ENCODE assay signal across 1 cellular context in the genomic region with DNA sequence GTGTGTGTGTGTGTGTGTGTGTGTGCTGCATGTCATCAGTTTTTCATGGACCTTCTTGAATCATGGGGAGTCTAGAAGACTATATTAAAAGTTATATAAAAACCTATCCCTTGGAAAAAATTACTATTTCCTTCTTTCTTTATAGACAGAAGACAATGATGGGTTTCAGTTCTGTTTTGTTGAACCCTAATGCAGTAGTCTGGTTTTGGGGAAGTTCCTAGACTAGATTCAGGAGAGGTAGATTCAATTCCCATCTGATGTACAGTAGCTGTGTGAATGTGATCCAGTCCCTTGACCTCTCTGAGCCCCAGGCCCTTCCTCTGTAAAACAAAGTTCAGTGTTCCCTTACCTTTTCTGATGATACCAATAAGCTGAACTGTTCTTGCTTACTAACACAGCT.
A peak's percentile ranks its signal among the peaks of the same experiment; 100 is the strongest.
TF ChIP-seq lines count a peak whose summit lies in the region.

No MANE protein-coding gene starts in this region.

TF ChIP-seq in GM12878, 131 proteins besides CTCF, POLR2A, EP300 and RAD21 (continued from another document):
- TF ChIP-seq, protein P1, sequence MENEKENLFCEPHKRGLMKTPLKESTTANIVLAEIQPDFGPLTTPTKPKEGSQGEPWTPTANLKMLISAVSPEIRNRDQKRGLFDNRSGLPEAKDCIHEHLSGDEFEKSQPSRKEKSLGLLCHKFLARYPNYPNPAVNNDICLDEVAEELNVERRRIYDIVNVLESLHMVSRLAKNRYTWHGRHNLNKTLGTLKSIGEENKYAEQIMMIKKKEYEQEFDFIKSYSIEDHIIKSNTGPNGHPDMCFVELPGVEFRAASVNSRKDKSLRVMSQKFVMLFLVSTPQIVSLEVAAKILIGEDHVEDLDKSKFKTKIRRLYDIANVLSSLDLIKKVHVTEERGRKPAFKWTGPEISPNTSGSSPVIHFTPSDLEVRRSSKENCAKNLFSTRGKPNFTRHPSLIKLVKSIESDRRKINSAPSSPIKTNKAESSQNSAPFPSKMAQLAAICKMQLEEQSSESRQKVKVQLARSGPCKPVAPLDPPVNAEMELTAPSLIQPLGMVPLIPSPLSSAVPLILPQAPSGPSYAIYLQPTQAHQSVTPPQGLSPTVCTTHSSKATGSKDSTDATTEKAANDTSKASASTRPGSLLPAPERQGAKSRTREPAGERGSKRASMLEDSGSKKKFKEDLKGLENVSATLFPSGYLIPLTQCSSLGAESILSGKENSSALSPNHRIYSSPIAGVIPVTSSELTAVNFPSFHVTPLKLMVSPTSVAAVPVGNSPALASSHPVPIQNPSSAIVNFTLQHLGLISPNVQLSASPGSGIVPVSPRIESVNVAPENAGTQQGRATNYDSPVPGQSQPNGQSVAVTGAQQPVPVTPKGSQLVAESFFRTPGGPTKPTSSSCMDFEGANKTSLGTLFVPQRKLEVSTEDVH (IDR thresholded peaks at IDR 0.05; ENCODE audit: low read depth, partially characterized antibody): no peak
- TF ChIP-seq PAX5 (IDR thresholded peaks at IDR 0.05; ENCODE audit: borderline replicate concordance, low read depth, low read length): no peak
- TF ChIP-seq TARDBP (IDR thresholded peaks at IDR 0.05; ENCODE audit: borderline replicate concordance): no peak
- TF ChIP-seq MYC (IDR thresholded peaks at IDR 0.05; ENCODE audit: insufficient read depth, insufficient read length, insufficient replicate concordance, low read length, severe bottlenecking): no peak
- TF ChIP-seq ESRRA (IDR thresholded peaks at IDR 0.05; ENCODE audit: low read length): no peak
- no peak for TF ChIP-seq MEF2B (IDR thresholded peaks at IDR 0.05; ENCODE audit: partially characterized antibody, poor library complexity, severe bottlenecking)
- TF ChIP-seq CBX5 (IDR thresholded peaks at IDR 0.05; ENCODE audit: low read depth): no peak
- TF ChIP-seq, protein P2, sequence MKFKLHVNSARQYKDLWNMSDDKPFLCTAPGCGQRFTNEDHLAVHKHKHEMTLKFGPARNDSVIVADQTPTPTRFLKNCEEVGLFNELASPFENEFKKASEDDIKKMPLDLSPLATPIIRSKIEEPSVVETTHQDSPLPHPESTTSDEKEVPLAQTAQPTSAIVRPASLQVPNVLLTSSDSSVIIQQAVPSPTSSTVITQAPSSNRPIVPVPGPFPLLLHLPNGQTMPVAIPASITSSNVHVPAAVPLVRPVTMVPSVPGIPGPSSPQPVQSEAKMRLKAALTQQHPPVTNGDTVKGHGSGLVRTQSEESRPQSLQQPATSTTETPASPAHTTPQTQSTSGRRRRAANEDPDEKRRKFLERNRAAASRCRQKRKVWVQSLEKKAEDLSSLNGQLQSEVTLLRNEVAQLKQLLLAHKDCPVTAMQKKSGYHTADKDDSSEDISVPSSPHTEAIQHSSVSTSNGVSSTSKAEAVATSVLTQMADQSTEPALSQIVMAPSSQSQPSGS (IDR thresholded peaks at IDR 0.05; ENCODE audit: low read length): no peak
- no peak for TF ChIP-seq STAT1 (conservative IDR thresholded peaks at IDR 0.05)
- TF ChIP-seq IKZF1 (conservative IDR thresholded peaks at IDR 0.05): 0 out of 2 replicates have a peak, but pooled peaks have one; percentile 12
- no peak for TF ChIP-seq KDM1A (IDR thresholded peaks at IDR 0.05; ENCODE audit: borderline replicate concordance)
- peak in 1 of 2 experiments; percentile 17; a peak in 1 of 4 replicates for TF ChIP-seq IKZF2 (IDR thresholded peaks at IDR 0.05)
- no peak for TF ChIP-seq SREBF1 (IDR thresholded peaks at IDR 0.05; ENCODE audit: low read length)
- no peak for TF ChIP-seq SUZ12 (IDR thresholded peaks at IDR 0.05; ENCODE audit: unreplicated experiment)
- TF ChIP-seq CBFB (IDR thresholded peaks at IDR 0.05; ENCODE audit: low read depth): no peak
- no peak for TF ChIP-seq HCFC1 (IDR thresholded peaks at IDR 0.05; ENCODE audit: low read length)
- peak; percentile 26; the same call in 1 of the 2 replicates for TF ChIP-seq SPI1 (IDR thresholded peaks at IDR 0.05; ENCODE audit: borderline replicate concordance, insufficient read depth, low read depth, low read length)
- TF ChIP-seq, protein P3, sequence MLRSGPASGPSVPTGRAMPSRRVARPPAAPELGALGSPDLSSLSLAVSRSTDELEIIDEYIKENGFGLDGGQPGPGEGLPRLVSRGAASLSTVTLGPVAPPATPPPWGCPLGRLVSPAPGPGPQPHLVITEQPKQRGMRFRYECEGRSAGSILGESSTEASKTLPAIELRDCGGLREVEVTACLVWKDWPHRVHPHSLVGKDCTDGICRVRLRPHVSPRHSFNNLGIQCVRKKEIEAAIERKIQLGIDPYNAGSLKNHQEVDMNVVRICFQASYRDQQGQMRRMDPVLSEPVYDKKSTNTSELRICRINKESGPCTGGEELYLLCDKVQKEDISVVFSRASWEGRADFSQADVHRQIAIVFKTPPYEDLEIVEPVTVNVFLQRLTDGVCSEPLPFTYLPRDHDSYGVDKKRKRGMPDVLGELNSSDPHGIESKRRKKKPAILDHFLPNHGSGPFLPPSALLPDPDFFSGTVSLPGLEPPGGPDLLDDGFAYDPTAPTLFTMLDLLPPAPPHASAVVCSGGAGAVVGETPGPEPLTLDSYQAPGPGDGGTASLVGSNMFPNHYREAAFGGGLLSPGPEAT (IDR thresholded peaks at IDR 0.05; ENCODE audit: low read depth): no peak
- TF ChIP-seq GATAD2B (conservative IDR thresholded peaks at IDR 0.05; ENCODE audit: low read depth): no peak
- TF ChIP-seq, protein P4, sequence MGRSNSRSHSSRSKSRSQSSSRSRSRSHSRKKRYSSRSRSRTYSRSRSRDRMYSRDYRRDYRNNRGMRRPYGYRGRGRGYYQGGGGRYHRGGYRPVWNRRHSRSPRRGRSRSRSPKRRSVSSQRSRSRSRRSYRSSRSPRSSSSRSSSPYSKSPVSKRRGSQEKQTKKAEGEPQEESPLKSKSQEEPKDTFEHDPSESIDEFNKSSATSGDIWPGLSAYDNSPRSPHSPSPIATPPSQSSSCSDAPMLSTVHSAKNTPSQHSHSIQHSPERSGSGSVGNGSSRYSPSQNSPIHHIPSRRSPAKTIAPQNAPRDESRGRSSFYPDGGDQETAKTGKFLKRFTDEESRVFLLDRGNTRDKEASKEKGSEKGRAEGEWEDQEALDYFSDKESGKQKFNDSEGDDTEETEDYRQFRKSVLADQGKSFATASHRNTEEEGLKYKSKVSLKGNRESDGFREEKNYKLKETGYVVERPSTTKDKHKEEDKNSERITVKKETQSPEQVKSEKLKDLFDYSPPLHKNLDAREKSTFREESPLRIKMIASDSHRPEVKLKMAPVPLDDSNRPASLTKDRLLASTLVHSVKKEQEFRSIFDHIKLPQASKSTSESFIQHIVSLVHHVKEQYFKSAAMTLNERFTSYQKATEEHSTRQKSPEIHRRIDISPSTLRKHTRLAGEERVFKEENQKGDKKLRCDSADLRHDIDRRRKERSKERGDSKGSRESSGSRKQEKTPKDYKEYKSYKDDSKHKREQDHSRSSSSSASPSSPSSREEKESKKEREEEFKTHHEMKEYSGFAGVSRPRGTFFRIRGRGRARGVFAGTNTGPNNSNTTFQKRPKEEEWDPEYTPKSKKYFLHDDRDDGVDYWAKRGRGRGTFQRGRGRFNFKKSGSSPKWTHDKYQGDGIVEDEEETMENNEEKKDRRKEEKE (IDR thresholded peaks at IDR 0.05): no peak
